In genomic region chr1:89065077-89065868, GRCh38 we compare ENCODE assay signal across 8 cellular contexts.
A peak's percentile ranks its signal among the peaks of the same experiment; 100 is the strongest.
DNase-seq lines count a peak whose midpoint lies in the region; ATAC-seq and FAIRE-seq lines count a peak whose summit lies in the region.

GBP1 (minus strand) TSS chr1:89065208; CDS start chr1:89063234, 1,974 bp downstream.

- peak; percentile 57 for ATAC-seq in HG02938 (IDR thresholded peaks at IDR 0.05; ENCODE audit: unreplicated experiment)

- peak; percentile 97 for FAIRE-seq in endometrium (lab: Jason Lieb, UNC)

- H3K9ac ChIP-seq in SK-N-MC (ENCODE audit: insufficient read length): peak within 1 kb of the TSS; percentile 76

- H3K4me3 ChIP-seq in SK-N-MC: peak within 1 kb of the TSS; percentile 73
- peak within 1 kb of the TSS; percentile 76 to 87 for H3K4me3 ChIP-seq in muscle layer of duodenum (ENCODE audit: low read depth in 1 of 2, low read length in 2 of 2)

- H3K27me3 ChIP-seq in muscle layer of duodenum (ENCODE audit: low read depth, low read length): no peaks in the 10 kb centered on the region

- peaks cover 3 to 12% of the 10 kb centered on the region in 2 donors for H3K4me1 ChIP-seq in muscle layer of duodenum (ENCODE audit: control insufficient read depth in 1 of 2, insufficient read depth in 2 of 2, low read length in 2 of 2)

- no peaks in the 10 kb centered on the region for H3K36me3 ChIP-seq in SK-N-MC (ENCODE audit: insufficient read depth, low read length)
- no peaks in the 10 kb centered on the region for H3K36me3 ChIP-seq in muscle layer of duodenum (ENCODE audit: control insufficient read depth in 1 of 2, insufficient read depth in 2 of 2, low read length in 2 of 2)

- H3K27ac ChIP-seq in SK-N-MC (peak within 1 kb of the TSS; percentile 53), muscle layer of duodenum (ENCODE audit: low read length) (peak within 1 kb of the TSS; percentile 94)

- H3K9me3 ChIP-seq in SK-N-MC (ENCODE audit: low read depth, low read length) (no peaks in the 10 kb centered on the region), muscle layer of duodenum (ENCODE audit: control insufficient read depth in 1 of 2, low read length in 2 of 2) (no peaks in the 10 kb centered on the region)

- DNase-seq in activated CD4-positive, alpha-beta T cell treated with anti-CD3 and anti-CD28 coated beads for 4 hours: peak; percentile 19 to 40
- no peak for DNase-seq in activated CD4-positive, alpha-beta T cell treated with anti-CD3 and anti-CD28 coated beads, Interleukin-2, amount 50 U/mL, for 1 hour
- no peak for DNase-seq in SK-N-MC (ENCODE audit: low read depth, low spot score)
- DNase-seq in NCI-H1048 (lab: John Stamatoyannopoulos, UW): no peak
- no peak for DNase-seq in DMS153 (lab: John Stamatoyannopoulos, UW)

Comparison
In these comparisons a context has a peak if more than half of its experiments do, and no peak if none do; other contexts are left out.
1. DNase-seq: peak in activated CD4-positive, alpha-beta T cell treated with anti-CD3 and anti-CD28 coated beads for 4 hours (2 of 2); none in activated CD4-positive, alpha-beta T cell treated with anti-CD3 and anti-CD28 coated beads, Interleukin-2, amount 50 U/mL, for 1 hour (single experiment), SK-N-MC (single experiment), NCI-H1048 (single experiment) and DMS153 (single experiment).